ENCODE assay signal across 1 cellular context in genomic region chr11:76152741-76153608, GRCh38.
A peak's percentile ranks its signal among the peaks of the same experiment; 100 is the strongest.
TF ChIP-seq lines count a peak whose summit lies in the region.

No MANE protein-coding gene starts in this region.

TF ChIP-seq in HepG2, 621 proteins besides CTCF, POLR2A, EP300 and RAD21 (continued from another document and continues in another):
- no peak for TF ChIP-seq DDIT3 (CRISPR knock-in tag; IDR thresholded peaks at IDR 0.05)
- 0 out of 2 replicates have a peak, but pooled peaks have one; percentile 65 for TF ChIP-seq ZNF383 (CRISPR knock-in tag; IDR thresholded peaks at IDR 0.05; ENCODE audit: borderline replicate concordance)
- TF ChIP-seq HOXA7 (CRISPR knock-in tag; IDR thresholded peaks at IDR 0.05), result no peak
- no peak for TF ChIP-seq MLX (CRISPR knock-in tag; IDR thresholded peaks at IDR 0.05)
- 0 out of 4 replicates have a peak, but pooled peaks of 1 of the 2 experiments have one; percentile 29 for TF ChIP-seq HMGXB4 (CRISPR knock-in tag; IDR thresholded peaks at IDR 0.05; ENCODE audit: borderline replicate concordance in 1 of 2, low read depth in 1 of 2)
- TF ChIP-seq ZMAT5 (CRISPR knock-in tag; IDR thresholded peaks at IDR 0.05; ENCODE audit: borderline replicate concordance, low read depth), result no peak
- 0 out of 2 replicates have a peak, but pooled peaks have one; percentile 25 for TF ChIP-seq HDAC1 (CRISPR knock-in tag; IDR thresholded peaks at IDR 0.05)
- TF ChIP-seq CSRNP2 (CRISPR knock-in tag; conservative IDR thresholded peaks at IDR 0.05; ENCODE audit: low read depth), result no peak
- TF ChIP-seq TCF7L2 (IDR thresholded peaks at IDR 0.05; ENCODE audit: low read depth, low read length), result no peak
- no peak for TF ChIP-seq ATF7 (IDR thresholded peaks at IDR 0.05)
- no peak for TF ChIP-seq ATF7 (CRISPR knock-in tag; IDR thresholded peaks at IDR 0.05)
- no peak for TF ChIP-seq NFKB2 (CRISPR knock-in tag; IDR thresholded peaks at IDR 0.05; ENCODE audit: borderline replicate concordance)
- no peak for TF ChIP-seq ZNF510 (CRISPR knock-in tag; IDR thresholded peaks at IDR 0.05; ENCODE audit: low read depth)
- TF ChIP-seq RAD51 (IDR thresholded peaks at IDR 0.05; ENCODE audit: borderline replicate concordance), result no peak
- no peak for TF ChIP-seq NFE2L2 (IDR thresholded peaks at IDR 0.05; ENCODE audit: low read length)
- no peak for TF ChIP-seq HMG20B (CRISPR knock-in tag; conservative IDR thresholded peaks at IDR 0.05)
- 0 out of 2 replicates have a peak, but pooled peaks have one; percentile 23 for TF ChIP-seq NR2C2 (CRISPR knock-in tag; IDR thresholded peaks at IDR 0.05; ENCODE audit: borderline replicate concordance)
- no peak for TF ChIP-seq WIZ (CRISPR knock-in tag; IDR thresholded peaks at IDR 0.05)
- no peak for TF ChIP-seq ZC3H4 (CRISPR knock-in tag; IDR thresholded peaks at IDR 0.05; ENCODE audit: borderline replicate concordance)
- no peak for TF ChIP-seq POGZ (CRISPR knock-in tag; IDR thresholded peaks at IDR 0.05)
- TF ChIP-seq ZNF775 (CRISPR knock-in tag; IDR thresholded peaks at IDR 0.05; ENCODE audit: borderline replicate concordance), result no peak
- peak; percentile 14; the same call in 1 of the 2 replicates for TF ChIP-seq SALL1 (CRISPR knock-in tag; IDR thresholded peaks at IDR 0.05)
- no peak; the same call in 1 of the 2 replicates for TF ChIP-seq ZMAT3 (CRISPR knock-in tag; conservative IDR thresholded peaks at IDR 0.05)
- no peak for TF ChIP-seq SETDB1 (CRISPR knock-in tag; IDR thresholded peaks at IDR 0.05; ENCODE audit: borderline replicate concordance)
- no peak for TF ChIP-seq PHF5A (CRISPR knock-in tag; IDR thresholded peaks at IDR 0.05; ENCODE audit: low read depth, unreplicated experiment)
- TF ChIP-seq MYNN (CRISPR knock-in tag; IDR thresholded peaks at IDR 0.05; ENCODE audit: low read depth), result no peak
- TF ChIP-seq PHF21A (CRISPR knock-in tag; IDR thresholded peaks at IDR 0.05), result no peak; the same call in 1 of the 2 replicates
- TF ChIP-seq ZNF350 (CRISPR knock-in tag; IDR thresholded peaks at IDR 0.05; ENCODE audit: borderline replicate concordance, low read depth), result no peak
- TF ChIP-seq FOXO1 (CRISPR knock-in tag; IDR thresholded peaks at IDR 0.05), result no peak
- TF ChIP-seq E2F1 (CRISPR knock-in tag; IDR thresholded peaks at IDR 0.05), result no peak; the same call in 1 of the 2 replicates
- TF ChIP-seq FOXM1 (CRISPR knock-in tag; IDR thresholded peaks at IDR 0.05), result no peak
- no peak for TF ChIP-seq ZNF83 (CRISPR knock-in tag; IDR thresholded peaks at IDR 0.05; ENCODE audit: borderline replicate concordance)
- no peak for TF ChIP-seq MXD4 (CRISPR knock-in tag; IDR thresholded peaks at IDR 0.05)
- TF ChIP-seq ZFY (CRISPR knock-in tag; IDR thresholded peaks at IDR 0.05), result peak; percentile 46; the same call in 1 of the 2 replicates
- no peak for TF ChIP-seq ZNF430 (CRISPR knock-in tag; IDR thresholded peaks at IDR 0.05)
- TF ChIP-seq ZNF264 (CRISPR knock-in tag; IDR thresholded peaks at IDR 0.05), result no peak
- no peak for TF ChIP-seq SP1 (IDR thresholded peaks at IDR 0.05)
- no peak for TF ChIP-seq SP1 (CRISPR knock-in tag; IDR thresholded peaks at IDR 0.05)
- TF ChIP-seq TCF12 (IDR thresholded peaks at IDR 0.05), result no peak
- no peak for TF ChIP-seq TCF12 (CRISPR knock-in tag; IDR thresholded peaks at IDR 0.05)
- TF ChIP-seq PBX2 (CRISPR knock-in tag; IDR thresholded peaks at IDR 0.05), result no peak
- TF ChIP-seq KLF16 (CRISPR knock-in tag; IDR thresholded peaks at IDR 0.05), result no peak
- no peak for TF ChIP-seq SMC3 (IDR thresholded peaks at IDR 0.05; ENCODE audit: low read length)
- no peak for TF ChIP-seq ELK4 (CRISPR knock-in tag; IDR thresholded peaks at IDR 0.05; ENCODE audit: borderline replicate concordance)
- TF ChIP-seq ZNF275 (CRISPR knock-in tag; IDR thresholded peaks at IDR 0.05; ENCODE audit: borderline replicate concordance), result 0 out of 2 replicates have a peak, but pooled peaks have one; percentile 38
- no peak for TF ChIP-seq ARNT2 (CRISPR knock-in tag; IDR thresholded peaks at IDR 0.05; ENCODE audit: low read depth)
- TF ChIP-seq MLLT10 (CRISPR knock-in tag; IDR thresholded peaks at IDR 0.05), result no peak
- TF ChIP-seq CEBPG (CRISPR knock-in tag; IDR thresholded peaks at IDR 0.05), result peak; percentile 18; the same call in 1 of the 2 replicates
- TF ChIP-seq MIXL1 (CRISPR knock-in tag; IDR thresholded peaks at IDR 0.05), result no peak; the same call in 1 of the 2 replicates
- no peak for TF ChIP-seq ZNF281 (CRISPR knock-in tag; IDR thresholded peaks at IDR 0.05; ENCODE audit: borderline replicate concordance)
- no peak for TF ChIP-seq FOXJ3 (CRISPR knock-in tag; IDR thresholded peaks at IDR 0.05; ENCODE audit: borderline replicate concordance)
- no peak for TF ChIP-seq U2AF2 (IDR thresholded peaks at IDR 0.05; ENCODE audit: low read depth, low read length)
- no peak for TF ChIP-seq SRF (IDR thresholded peaks at IDR 0.05; ENCODE audit: low read depth, low read length)
- TF ChIP-seq PPARG (CRISPR knock-in tag; conservative IDR thresholded peaks at IDR 0.05), result no peak
- 0 out of 2 replicates have a peak, but pooled peaks have one; percentile 16 for TF ChIP-seq ZNF768 (CRISPR knock-in tag; IDR thresholded peaks at IDR 0.05)
- TF ChIP-seq THRA (CRISPR knock-in tag; IDR thresholded peaks at IDR 0.05; ENCODE audit: borderline replicate concordance), result peak; percentile 56; the same call in 1 of the 2 replicates
